In the genomic region with DNA sequence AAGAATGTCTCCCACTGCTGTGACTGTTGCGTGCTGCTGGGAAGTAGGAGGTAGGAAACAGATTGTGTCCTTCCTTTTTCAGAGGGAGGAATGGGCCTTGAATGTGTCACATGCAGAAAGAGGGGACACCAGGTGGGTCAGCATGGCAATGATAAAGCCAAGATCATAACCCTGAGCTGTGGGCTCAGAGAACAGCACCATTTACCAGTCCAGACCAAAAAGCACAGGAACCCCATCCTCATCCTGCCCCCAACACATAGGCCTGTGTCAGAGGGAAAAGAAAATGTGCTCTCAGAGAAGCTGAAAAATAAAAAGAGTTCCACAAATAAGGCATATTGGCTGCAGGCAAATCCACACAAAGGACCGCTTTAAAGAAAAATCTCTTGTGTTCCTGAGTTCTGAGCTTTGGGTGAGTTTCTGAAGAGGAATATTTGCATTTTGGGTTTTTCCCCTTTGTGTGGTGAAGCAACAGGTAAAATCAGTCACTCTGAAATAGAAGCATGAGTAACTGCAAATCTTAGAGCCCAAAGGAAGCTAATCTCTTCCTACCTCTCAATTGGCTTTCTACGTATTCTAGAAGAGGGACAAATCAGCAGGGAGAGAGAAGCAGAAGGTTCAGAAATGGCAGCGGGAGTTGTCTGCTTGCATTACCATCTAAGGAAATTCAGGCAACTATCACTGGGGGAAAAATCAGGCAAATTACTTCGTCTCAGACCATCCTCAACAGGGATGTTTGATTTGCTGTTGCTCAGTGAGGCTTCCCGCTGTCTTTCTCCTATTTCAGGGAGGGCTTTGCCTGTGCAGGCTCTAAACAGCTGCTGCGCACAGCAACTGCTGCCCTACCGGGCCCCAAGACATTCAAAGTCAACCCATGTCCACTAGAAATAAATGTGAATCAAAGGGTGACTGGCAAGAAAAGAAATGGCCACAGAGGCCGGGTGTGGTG, we compare ENCODE assay signal across 9 cellular contexts.
DNase-seq lines count a peak whose midpoint lies in the region; ATAC-seq, FAIRE-seq and TF ChIP-seq lines count a peak whose summit lies in the region.
"Had no signal": no experiment of that assay in that cellular context is flagged by ENCODE, and none has a peak within 500 bp of the region (broad histone marks: within the 10 kb centered on the region; RNA-seq: fewer than 3 reads in every experiment).

No MANE protein-coding gene starts in this region.

- no peak for TF ChIP-seq CTCF in endodermal cell (conservative IDR thresholded peaks at IDR 0.05)

- WGBS in endodermal cell (ENCODE audit: insufficient coverage in 1 of 2, insufficient read length in 1 of 2), 2 experiments = 87 to 92% methylated on average over 9 of the region's 9 CpGs

- H3K9me3 Mint-ChIP-seq in endodermal cell (no peaks in the 10 kb centered on the region), T-cell (no peaks in the 10 kb centered on the region)

- peak; percentile 91 for FAIRE-seq in GM18507 (lab: Jason Lieb, UNC)

- POLR2A ChIA-PET in T-cell (lab: Charles Lee) = no interaction called here

- H3K4me1 ChIP-seq in endodermal cell (ENCODE audit: control insufficient read depth, insufficient read depth, low read length) = no peaks in the 10 kb centered on the region

- H3K4me1 Mint-ChIP-seq in endodermal cell (peaks cover 23% of the 10 kb centered on the region), T-cell (peaks cover 0 to 3% (median 0%) of the 10 kb centered on the region in 3 donors)

- H3K27me3 Mint-ChIP-seq in endodermal cell (ENCODE audit: insufficient read depth) = peaks cover 17% of the 10 kb centered on the region
- H3K27me3 Mint-ChIP-seq in T-cell = no peaks in the 10 kb centered on the region

- DNase-seq in GM18507 (ENCODE audit: extremely low spot score, insufficient read length, low read depth) (no peak), endodermal cell (no peak), LoVo (ENCODE audit: low spot score) (no peak), NCI-H1105 (lab: John Stamatoyannopoulos, UW) (no peak), dermis blood vessel endothelial cell (no peak), T-cell (no peak)
- DNase-seq: T-helper 1 cell had no signal

- no peaks in the 10 kb centered on the region for H3K27me3 ChIP-seq in endodermal cell (ENCODE audit: control insufficient read depth, insufficient read depth, low read length, poor library complexity, severe bottlenecking)

- H3K9me3 ChIP-seq in endodermal cell (ENCODE audit: control insufficient read depth, low read length) = no peaks in the 10 kb centered on the region

- H3K4me3 Mint-ChIP-seq in endodermal cell (no peak overlapping the region), T-cell (no peak overlapping the region)

- CTCF ChIA-PET in T-cell (lab: Charles Lee) = no interaction called here

- no peak overlapping the region for H3K4me3 ChIP-seq in endodermal cell (ENCODE audit: low read length)

- H3K36me3 Mint-ChIP-seq in endodermal cell (ENCODE audit: low read depth) (no peaks in the 10 kb centered on the region), T-cell (no peaks in the 10 kb centered on the region)

- no peak overlapping the region for H3K27ac Mint-ChIP-seq in endodermal cell
- H3K27ac Mint-ChIP-seq in T-cell = no peak overlapping the region

- no peaks in the 10 kb centered on the region for H3K36me3 ChIP-seq in endodermal cell (ENCODE audit: control insufficient read depth, insufficient read depth, low read length)

- H3K27ac ChIP-seq in endodermal cell (ENCODE audit: low read depth, low read length) = peak overlapping the region; percentile 44

- H3K9ac ChIP-seq in endodermal cell (ENCODE audit: extremely low read depth, low read length, poor library complexity, severe bottlenecking) = no peak overlapping the region

- ATAC-seq in GM21367 (IDR thresholded peaks at IDR 0.05; ENCODE audit: unreplicated experiment) (peak; percentile 81), HG03135 (IDR thresholded peaks at IDR 0.05; ENCODE audit: unreplicated experiment) (peak; percentile 83), T-cell (replicated peaks in 1 of 4) (no peak)

Comparison
In these comparisons a context has a peak if more than half of its experiments do, and no peak if none do; other contexts are left out.
1. ATAC-seq: peak in GM21367 (single experiment) and HG03135 (single experiment); none in T-cell (0 of 4).